9 cellular contexts compared by ENCODE assay signal in genomic region chr9:14372437-14373318, GRCh38. TPM values are rescaled to one million over a fixed set of nuclear protein-coding genes. Genes with fewer than 3 reads are reported as not detected.
DNase-seq lines count a peak whose midpoint lies in the region; ATAC-seq and TF ChIP-seq lines count a peak whose summit lies in the region.
"Had no signal": no experiment of that assay in that cellular context is flagged by ENCODE, and none has a peak within 500 bp of the region (broad histone marks: within the 10 kb centered on the region; RNA-seq: fewer than 3 reads in every experiment).

No MANE protein-coding gene starts in this region.

- no peak overlapping the region for H3K4me3 ChIP-seq in PC-3 (ENCODE audit: low read length)
- H3K4me3 ChIP-seq in naive thymus-derived CD4-positive, alpha-beta T cell (ENCODE audit: low read length), result no peak overlapping the region

- peak overlapping the region; percentile 49 for H3K4me2 ChIP-seq in PC-3 (ENCODE audit: low read length)

- no peaks in the 10 kb centered on the region for H3K79me2 ChIP-seq in PC-3 (ENCODE audit: low read length)

- POLR2A ChIA-PET in PC-3 (lab: Charles Lee; ENCODE audit: unreplicated experiment), result interaction anchor here (0.6 kb wide), 1 partner anchor 886 kb away, joined by 10 read pairs; no protein-coding TSS in a partner anchor
- POLR2A ChIA-PET in naive thymus-derived CD4-positive, alpha-beta T cell (lab: Charles Lee), result no interaction called here

- no peaks in the 10 kb centered on the region for H3K9me2 ChIP-seq in PC-3 (replicated peaks; ENCODE audit: low read length)

- H3K9me3 ChIP-seq in PC-3 (ENCODE audit: low read length), result no peaks in the 10 kb centered on the region
- no peaks in the 10 kb centered on the region for H3K9me3 ChIP-seq in naive thymus-derived CD4-positive, alpha-beta T cell (ENCODE audit: control insufficient read depth in 2 of 3, low read length in 3 of 3)

- TF ChIP-seq CTCF in PC-3 (conservative IDR thresholded peaks at IDR 0.05; ENCODE audit: low read depth, low read length) (no peak), GM13977 (IDR thresholded peaks at IDR 0.05; ENCODE audit: extremely low read depth, insufficient read depth, missing control alignments) (no peak), GM13976 (IDR thresholded peaks at IDR 0.05; ENCODE audit: borderline replicate concordance, control extremely low read depth, extremely low read depth, insufficient read depth, missing control alignments) (no peak)

- in situ Hi-C loops in GM13977 (cut with MboI; ENCODE audit: low pct_unique_long_range_greater_than_20kb, low sequenced_read_pairs, unreplicated experiment), result no loop called here
- in situ Hi-C loops in GM13976 (cut with MboI; ENCODE audit: low sequenced_read_pairs, unreplicated experiment), result no loop called here

- ATAC-seq in PC-3 (peak; percentile 99), HG03521 (IDR thresholded peaks at IDR 0.05; ENCODE audit: unreplicated experiment) (no peak)
- no peak for ATAC-seq in naive thymus-derived CD4-positive, alpha-beta T cell

- no peak overlapping the region for H3K9ac ChIP-seq in PC-3 (ENCODE audit: low read length)

- H3K4me3 Mint-ChIP-seq in naive thymus-derived CD4-positive, alpha-beta T cell, result no peak overlapping the region
- H3K4me3 Mint-ChIP-seq: memory B cell had no signal

- H3K4me1 Mint-ChIP-seq in naive thymus-derived CD4-positive, alpha-beta T cell, result no peaks in the 10 kb centered on the region
- H3K4me1 Mint-ChIP-seq: memory B cell had no signal

- no peaks in the 10 kb centered on the region for H3F3A ChIP-seq in PC-3 (ENCODE audit: low read length, unreplicated experiment)

- H3K27me3 Mint-ChIP-seq in naive thymus-derived CD4-positive, alpha-beta T cell, result peaks cover 0 to 12% (median 6%) of the 10 kb centered on the region in 5 donors

- no peaks in the 10 kb centered on the region for H3K36me3 Mint-ChIP-seq in naive thymus-derived CD4-positive, alpha-beta T cell
- H3K36me3 Mint-ChIP-seq: memory B cell had no signal

- BruUV-seq in PC-3 (replicated peaks; lab: Mats Ljungman, UMichigan), result no TSS peak

- 0 out of 2 replicates have a peak overlapping the region, but pooled peaks have one; percentile 15 for H2AFZ ChIP-seq in PC-3 (ENCODE audit: low read length)

- no peaks in the 10 kb centered on the region for H3K27me3 ChIP-seq in PC-3 (ENCODE audit: low read length)
- no peaks in the 10 kb centered on the region for H3K27me3 ChIP-seq in naive thymus-derived CD4-positive, alpha-beta T cell (ENCODE audit: control insufficient read depth in 2 of 2, insufficient read depth in 2 of 2, low read length in 2 of 2)

- intact Hi-C loops in PC-3 (cut with micrococcal nuclease), result no loop called here
- intact Hi-C loops in naive thymus-derived CD4-positive, alpha-beta T cell (cut with micrococcal nuclease), result no loop called here

- no peaks in the 10 kb centered on the region for H4K20me1 ChIP-seq in PC-3 (ENCODE audit: low read length)

- peaks cover 20% of the 10 kb centered on the region for H3K4me1 ChIP-seq in PC-3 (ENCODE audit: insufficient read depth, low read length)
- H3K4me1 ChIP-seq in naive thymus-derived CD4-positive, alpha-beta T cell (ENCODE audit: control insufficient read depth in 2 of 2, insufficient read depth in 2 of 2, low read length in 2 of 2), result no peaks in the 10 kb centered on the region

- CTCF ChIA-PET in PC-3 (lab: Charles Lee), result interaction anchor here (0.6 to 0.7 kb wide), 2 partner anchors 61 to 871 kb away, joined by 3 to 8 read pairs; no protein-coding TSS in a partner anchor
- CTCF ChIA-PET in naive thymus-derived CD4-positive, alpha-beta T cell (lab: Charles Lee), result no interaction called here

- peaks cover 0 to 8% (median 3%) of the 10 kb centered on the region in 11 donors for H3K9me3 Mint-ChIP-seq in naive thymus-derived CD4-positive, alpha-beta T cell

- H3K27ac Mint-ChIP-seq in naive thymus-derived CD4-positive, alpha-beta T cell, result no peak overlapping the region
- H3K27ac Mint-ChIP-seq: memory B cell had no signal

- no peaks in the 10 kb centered on the region for H3K36me3 ChIP-seq in PC-3 (ENCODE audit: low read depth, low read length)
- H3K36me3 ChIP-seq in naive thymus-derived CD4-positive, alpha-beta T cell (ENCODE audit: control insufficient read depth in 2 of 3, insufficient read depth in 3 of 3, low read length in 3 of 3), result no peaks in the 10 kb centered on the region

- peak overlapping the region; percentile 38 for H3K27ac ChIP-seq in PC-3 (ENCODE audit: low read length)
- H3K27ac ChIP-seq in naive thymus-derived CD4-positive, alpha-beta T cell (ENCODE audit: low read depth, low read length), result no peak overlapping the region

- peak; percentile 63 for DNase-seq in DMS53 (lab: John Stamatoyannopoulos, UW)
- DNase-seq in PC-3, result peak; percentile 84
- peak; percentile 76 for DNase-seq in fibroblast of peridontal ligament (ENCODE audit: extremely low read depth)
- DNase-seq in occipital lobe (lab: John Stamatoyannopoulos, UW), result peak; percentile 7
- DNase-seq in GM13977 (ENCODE audit: low spot score), result no peak
- DNase-seq in naive thymus-derived CD4-positive, alpha-beta T cell, result no peak
- DNase-seq in GM13976 (ENCODE audit: low spot score), result no peak

RNA-seq across cellular contexts. Expression of gene NFIB, which starts 58.7 kb away (rescaled TPM):
- total RNA-seq in PC-3 (2014; rRNA removed) (18.6 and 25.3 TPM in 2 replicates), occipital lobe (159 TPM)
- under 1 TPM in 1 of 5 experiments, not detected in 4; 0.32 TPM for total RNA-seq in naive thymus-derived CD4-positive, alpha-beta T cell
- not detected for polyA plus RNA-seq in naive thymus-derived CD4-positive, alpha-beta T cell

Comparison
In these comparisons a context has a peak if more than half of its experiments do, and no peak if none do; other contexts are left out.
1. DNase-seq: peak in DMS53 (single experiment), PC-3 (single experiment), fibroblast of peridontal ligament (single experiment) and occipital lobe (single experiment); none in GM13977 (single experiment), naive thymus-derived CD4-positive, alpha-beta T cell (0 of 9) and GM13976 (single experiment).
2. RNA of gene NFIB, which starts 58.7 kb away (total RNA-seq): 159 TPM in occipital lobe (single experiment) and 18.6 to 25.3 TPM in PC-3; 0.32 TPM in naive thymus-derived CD4-positive, alpha-beta T cell; every median in the first group is over 10 times any median in the second.